1 cellular context compared by ENCODE assay signal in the genomic region with DNA sequence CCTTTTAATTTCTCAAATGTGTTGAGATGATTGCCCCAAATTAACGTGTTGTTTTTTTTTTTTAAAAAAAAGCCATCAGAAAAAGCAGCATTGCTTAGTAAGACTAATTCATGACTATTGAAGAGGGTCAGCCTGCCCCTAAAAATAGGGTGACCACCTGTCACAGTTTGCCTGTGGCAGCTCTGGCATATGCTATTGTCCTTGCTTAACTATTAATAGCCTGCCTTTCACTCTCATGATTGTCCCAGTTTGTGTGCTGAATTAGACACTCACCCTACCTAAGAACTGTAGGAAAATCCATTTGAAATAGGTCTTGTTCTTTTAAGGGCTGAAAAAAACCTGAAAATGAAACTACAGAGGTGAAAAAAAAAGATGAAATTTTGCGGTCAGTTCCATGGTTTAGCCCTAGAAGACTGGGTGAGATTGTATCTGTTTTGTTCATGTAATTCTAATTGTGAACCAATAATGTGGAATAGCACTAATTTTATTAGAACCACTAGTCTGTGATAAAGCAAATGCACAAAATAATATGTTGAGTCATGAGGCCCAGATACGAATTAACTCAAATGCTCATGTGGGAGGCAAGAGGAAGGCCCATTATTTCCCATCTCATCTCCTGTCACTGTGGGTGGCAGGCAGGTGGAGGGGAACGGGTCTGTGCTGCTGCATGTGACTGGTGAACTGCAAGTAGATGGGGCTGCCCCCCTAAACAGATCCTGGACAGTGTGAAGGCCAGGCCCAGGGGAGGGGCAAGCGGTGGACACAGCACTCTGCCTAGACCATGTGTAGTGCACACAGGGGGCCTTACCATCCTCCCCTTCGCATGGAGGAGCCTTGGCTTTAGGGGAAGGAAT.
TF ChIP-seq lines count a peak whose summit lies in the region.

No MANE protein-coding gene starts in this region.

TF ChIP-seq in GM23338, 12 proteins besides CTCF, POLR2A, EP300 and RAD21 (continued from another document):
- TF ChIP-seq, protein P1, sequence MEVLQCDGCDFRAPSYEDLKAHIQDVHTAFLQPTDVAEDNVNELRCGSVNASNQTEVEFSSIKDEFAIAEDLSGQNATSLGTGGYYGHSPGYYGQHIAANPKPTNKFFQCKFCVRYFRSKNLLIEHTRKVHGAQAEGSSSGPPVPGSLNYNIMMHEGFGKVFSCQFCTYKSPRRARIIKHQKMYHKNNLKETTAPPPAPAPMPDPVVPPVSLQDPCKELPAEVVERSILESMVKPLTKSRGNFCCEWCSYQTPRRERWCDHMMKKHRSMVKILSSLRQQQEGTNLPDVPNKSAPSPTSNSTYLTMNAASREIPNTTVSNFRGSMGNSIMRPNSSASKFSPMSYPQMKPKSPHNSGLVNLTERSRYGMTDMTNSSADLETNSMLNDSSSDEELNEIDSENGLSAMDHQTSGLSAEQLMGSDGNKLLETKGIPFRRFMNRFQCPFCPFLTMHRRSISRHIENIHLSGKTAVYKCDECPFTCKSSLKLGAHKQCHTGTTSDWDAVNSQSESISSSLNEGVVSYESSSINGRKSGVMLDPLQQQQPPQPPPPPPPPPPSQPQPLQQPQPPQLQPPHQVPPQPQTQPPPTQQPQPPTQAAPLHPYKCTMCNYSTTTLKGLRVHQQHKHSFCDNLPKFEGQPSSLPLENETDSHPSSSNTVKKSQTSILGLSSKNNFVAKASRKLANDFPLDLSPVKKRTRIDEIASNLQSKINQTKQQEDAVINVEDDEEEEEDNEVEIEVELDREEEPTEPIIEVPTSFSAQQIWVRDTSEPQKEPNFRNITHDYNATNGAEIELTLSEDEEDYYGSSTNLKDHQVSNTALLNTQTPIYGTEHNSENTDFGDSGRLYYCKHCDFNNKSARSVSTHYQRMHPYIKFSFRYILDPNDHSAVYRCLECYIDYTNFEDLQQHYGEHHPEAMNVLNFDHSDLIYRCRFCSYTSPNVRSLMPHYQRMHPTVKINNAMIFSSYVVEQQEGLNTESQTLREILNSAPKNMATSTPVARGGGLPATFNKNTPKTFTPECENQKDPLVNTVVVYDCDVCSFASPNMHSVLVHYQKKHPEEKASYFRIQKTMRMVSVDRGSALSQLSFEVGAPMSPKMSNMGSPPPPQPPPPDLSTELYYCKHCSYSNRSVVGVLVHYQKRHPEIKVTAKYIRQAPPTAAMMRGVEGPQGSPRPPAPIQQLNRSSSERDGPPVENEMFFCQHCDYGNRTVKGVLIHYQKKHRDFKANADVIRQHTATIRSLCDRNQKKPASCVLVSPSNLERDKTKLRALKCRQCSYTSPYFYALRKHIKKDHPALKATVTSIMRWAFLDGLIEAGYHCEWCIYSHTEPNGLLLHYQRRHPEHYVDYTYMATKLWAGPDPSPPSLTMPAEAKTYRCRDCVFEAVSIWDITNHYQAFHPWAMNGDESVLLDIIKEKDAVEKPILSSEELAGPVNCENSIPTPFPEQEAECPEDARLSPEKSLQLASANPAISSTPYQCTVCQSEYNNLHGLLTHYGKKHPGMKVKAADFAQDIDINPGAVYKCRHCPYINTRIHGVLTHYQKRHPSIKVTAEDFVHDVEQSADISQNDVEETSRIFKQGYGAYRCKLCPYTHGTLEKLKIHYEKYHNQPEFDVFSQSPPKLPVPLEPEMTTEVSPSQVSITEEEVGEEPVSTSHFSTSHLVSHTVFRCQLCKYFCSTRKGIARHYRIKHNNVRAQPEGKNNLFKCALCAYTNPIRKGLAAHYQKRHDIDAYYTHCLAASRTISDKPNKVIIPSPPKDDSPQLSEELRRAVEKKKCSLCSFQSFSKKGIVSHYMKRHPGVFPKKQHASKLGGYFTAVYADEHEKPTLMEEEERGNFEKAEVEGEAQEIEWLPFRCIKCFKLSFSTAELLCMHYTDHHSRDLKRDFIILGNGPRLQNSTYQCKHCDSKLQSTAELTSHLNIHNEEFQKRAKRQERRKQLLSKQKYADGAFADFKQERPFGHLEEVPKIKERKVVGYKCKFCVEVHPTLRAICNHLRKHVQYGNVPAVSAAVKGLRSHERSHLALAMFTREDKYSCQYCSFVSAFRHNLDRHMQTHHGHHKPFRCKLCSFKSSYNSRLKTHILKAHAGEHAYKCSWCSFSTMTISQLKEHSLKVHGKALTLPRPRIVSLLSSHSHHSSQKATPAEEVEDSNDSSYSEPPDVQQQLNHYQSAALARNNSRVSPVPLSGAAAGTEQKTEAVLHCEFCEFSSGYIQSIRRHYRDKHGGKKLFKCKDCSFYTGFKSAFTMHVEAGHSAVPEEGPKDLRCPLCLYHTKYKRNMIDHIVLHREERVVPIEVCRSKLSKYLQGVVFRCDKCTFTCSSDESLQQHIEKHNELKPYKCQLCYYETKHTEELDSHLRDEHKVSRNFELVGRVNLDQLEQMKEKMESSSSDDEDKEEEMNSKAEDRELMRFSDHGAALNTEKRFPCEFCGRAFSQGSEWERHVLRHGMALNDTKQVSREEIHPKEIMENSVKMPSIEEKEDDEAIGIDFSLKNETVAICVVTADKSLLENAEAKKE (CRISPR knock-in tag; IDR thresholded peaks at IDR 0.05) = no peak
- TF ChIP-seq JUNB (IDR thresholded peaks at IDR 0.05; ENCODE audit: unreplicated experiment) (no peak), POLR2AphosphoS5 (IDR thresholded peaks at IDR 0.05; ENCODE audit: low read depth) (no peak), ZNF331 (CRISPR knock-in tag; IDR thresholded peaks at IDR 0.05; ENCODE audit: low read depth) (no peak), CREB1 (CRISPR knock-in tag; IDR thresholded peaks at IDR 0.05; ENCODE audit: low read depth) (no peak), ZNF114 (CRISPR knock-in tag; IDR thresholded peaks at IDR 0.05) (no peak), EZH2phosphoT487 (IDR thresholded peaks at IDR 0.05; ENCODE audit: unreplicated experiment) (no peak), STAT1 (IDR thresholded peaks at IDR 0.05; ENCODE audit: unreplicated experiment) (no peak), EZH2 (IDR thresholded peaks at IDR 0.05; ENCODE audit: low read depth, unreplicated experiment) (no peak)
- TF ChIP-seq, protein P2, sequence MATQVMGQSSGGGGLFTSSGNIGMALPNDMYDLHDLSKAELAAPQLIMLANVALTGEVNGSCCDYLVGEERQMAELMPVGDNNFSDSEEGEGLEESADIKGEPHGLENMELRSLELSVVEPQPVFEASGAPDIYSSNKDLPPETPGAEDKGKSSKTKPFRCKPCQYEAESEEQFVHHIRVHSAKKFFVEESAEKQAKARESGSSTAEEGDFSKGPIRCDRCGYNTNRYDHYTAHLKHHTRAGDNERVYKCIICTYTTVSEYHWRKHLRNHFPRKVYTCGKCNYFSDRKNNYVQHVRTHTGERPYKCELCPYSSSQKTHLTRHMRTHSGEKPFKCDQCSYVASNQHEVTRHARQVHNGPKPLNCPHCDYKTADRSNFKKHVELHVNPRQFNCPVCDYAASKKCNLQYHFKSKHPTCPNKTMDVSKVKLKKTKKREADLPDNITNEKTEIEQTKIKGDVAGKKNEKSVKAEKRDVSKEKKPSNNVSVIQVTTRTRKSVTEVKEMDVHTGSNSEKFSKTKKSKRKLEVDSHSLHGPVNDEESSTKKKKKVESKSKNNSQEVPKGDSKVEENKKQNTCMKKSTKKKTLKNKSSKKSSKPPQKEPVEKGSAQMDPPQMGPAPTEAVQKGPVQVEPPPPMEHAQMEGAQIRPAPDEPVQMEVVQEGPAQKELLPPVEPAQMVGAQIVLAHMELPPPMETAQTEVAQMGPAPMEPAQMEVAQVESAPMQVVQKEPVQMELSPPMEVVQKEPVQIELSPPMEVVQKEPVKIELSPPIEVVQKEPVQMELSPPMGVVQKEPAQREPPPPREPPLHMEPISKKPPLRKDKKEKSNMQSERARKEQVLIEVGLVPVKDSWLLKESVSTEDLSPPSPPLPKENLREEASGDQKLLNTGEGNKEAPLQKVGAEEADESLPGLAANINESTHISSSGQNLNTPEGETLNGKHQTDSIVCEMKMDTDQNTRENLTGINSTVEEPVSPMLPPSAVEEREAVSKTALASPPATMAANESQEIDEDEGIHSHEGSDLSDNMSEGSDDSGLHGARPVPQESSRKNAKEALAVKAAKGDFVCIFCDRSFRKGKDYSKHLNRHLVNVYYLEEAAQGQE (IDR thresholded peaks at IDR 0.05; ENCODE audit: unreplicated experiment) = no peak
